In the genomic region with DNA sequence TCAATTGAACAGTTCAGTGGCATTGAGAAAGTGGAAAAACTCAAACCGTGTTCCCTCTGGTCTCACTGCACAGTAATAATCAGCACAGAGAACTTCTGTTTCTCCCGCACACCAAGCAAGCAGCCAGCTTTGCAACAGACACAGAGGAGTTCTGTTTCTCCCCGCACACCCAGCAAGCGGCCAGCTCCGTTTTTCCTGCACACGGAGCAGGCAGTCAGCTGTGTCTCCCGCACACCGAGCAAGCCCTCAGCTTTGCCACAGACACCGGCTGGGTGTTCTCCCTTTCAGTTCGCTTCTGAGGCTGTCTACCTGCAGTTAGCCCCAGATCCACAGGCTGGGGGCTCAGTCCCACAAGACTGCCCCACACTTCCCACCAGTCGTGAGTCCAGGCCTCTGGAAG, we compare ENCODE assay signal across 10 cellular contexts. TPM values are rescaled to one million over a fixed set of nuclear protein-coding genes. Genes with fewer than 3 reads are reported as not detected.
DNase-seq lines count a peak whose midpoint lies in the region; ATAC-seq and TF ChIP-seq lines count a peak whose summit lies in the region.
"Had no signal": no experiment of that assay in that cellular context is flagged by ENCODE, and none has a peak within 500 bp of the region (broad histone marks: within the 10 kb centered on the region; RNA-seq: fewer than 3 reads in every experiment).

No MANE protein-coding gene starts in this region.

- POLR2A ChIA-PET in RWPE1 (lab: Yijun Ruan, JAX; ENCODE audit: low non-redundant PET) = no interaction called here

- DNase-seq in CD14-positive monocyte (ENCODE audit: low spot score) = no peak
- DNase-seq in RWPE1 (ENCODE audit: low spot score) = no peak
- DNase-seq in hippocampal formation (lab: John Stamatoyannopoulos, UW) = peak; percentile 15 to 37
- no peak for DNase-seq in 8988T
- DNase-seq in T1000 (lab: John Stamatoyannopoulos, UW) = no peak
- DNase-seq: NCI-H2029 treated with DMSO at 0.1 percent for 48 hours; SHP77 treated with DMSO at 0.1 percent for 48 hours; stimulated activated naive CD4-positive, alpha-beta T cell treated with Interleukin-2 at 50 U/mL for 16 hours had no signal

- H3K9me3 Mint-ChIP-seq in CD14-positive monocyte = peaks cover 0 to 8% (median 0%) of the 10 kb centered on the region in 7 donors

- H3K27ac Mint-ChIP-seq in CD14-positive monocyte = peak overlapping the region in 1 of 7 donors; percentile 42

- H3K27ac ChIP-seq in RWPE1 = peak overlapping the region; percentile 63
- H3K27ac ChIP-seq: cardiac muscle cell had no signal

- CTCF ChIA-PET in RWPE1 (lab: Yijun Ruan, JAX) = interaction anchor here (0.5 to 1.0 kb wide), 2 partner anchors 9 to 26 kb away, joined by 3 read pairs; no protein-coding TSS in a partner anchor

- peaks cover 18 to 26% (median 26%) of the 10 kb centered on the region in 3 donors for H3K27me3 Mint-ChIP-seq in CD14-positive monocyte (ENCODE audit: low read depth in 3 of 3)

- peaks cover 0 to 2% of the 10 kb centered on the region in 2 donors for H3K36me3 Mint-ChIP-seq in CD14-positive monocyte

- peaks cover 19% of the 10 kb centered on the region for H3K4me1 Mint-ChIP-seq in CD14-positive monocyte

- no peak for ATAC-seq in GM21528 (IDR thresholded peaks at IDR 0.05; ENCODE audit: low FRiP score, unreplicated experiment)

- H3K4me3 Mint-ChIP-seq in CD14-positive monocyte = peak overlapping the region; percentile 62 to 85

- intact Hi-C loops in CD14-positive monocyte (cut with micrococcal nuclease) = no loop called here

- TF ChIP-seq CTCF in CD14-positive monocyte (IDR thresholded peaks at IDR 0.05) = no peak
- TF ChIP-seq CTCF in RWPE1 (conservative IDR thresholded peaks at IDR 0.05; ENCODE audit: low read depth) = no peak

RNA-seq across cellular contexts. Expression of a gene that starts 9.9 kb away (rescaled TPM):
- 1,000 to 10,000 TPM; 1,224 to 1,249 TPM for polyA plus RNA-seq in CD14-positive monocyte

RNA-seq across cellular contexts. Expression of a gene that starts 31.3 kb away (rescaled TPM):
- not detected for polyA plus RNA-seq in CD14-positive monocyte

RNA-seq across cellular contexts. Expression of a gene that starts 39.9 kb away (rescaled TPM):
- polyA plus RNA-seq in CD14-positive monocyte = 1 to 10 TPM; 4.5 to 4.6 TPM

RNA-seq across cellular contexts. Expression of a gene that starts 41.8 kb away (rescaled TPM):
- 10 to 100 TPM; 31.6 to 37.3 TPM for polyA plus RNA-seq in CD14-positive monocyte

RNA-seq across cellular contexts. Expression of a gene that starts 42.3 kb away (rescaled TPM):
- 10 to 100 TPM; 18.0 to 22.2 TPM for polyA plus RNA-seq in CD14-positive monocyte

Comparison
In these comparisons a context has a peak if more than half of its experiments do, and no peak if none do; other contexts are left out.
1. DNase-seq: peak in hippocampal formation (2 of 2); none in CD14-positive monocyte (single experiment), RWPE1 (single experiment), 8988T (single experiment) and T1000 (single experiment).